Comparison of ENCODE assay signal across 31 cellular contexts in genomic region chr4:62324215-62324614, GRCh38.
A peak's percentile ranks its signal among the peaks of the same experiment; 100 is the strongest.
DNase-seq lines count a peak whose midpoint lies in the region; ATAC-seq and TF ChIP-seq lines count a peak whose summit lies in the region.
"Had no signal": no experiment of that assay in that cellular context is flagged by ENCODE, and none has a peak within 500 bp of the region (broad histone marks: within the 10 kb centered on the region; RNA-seq: fewer than 3 reads in every experiment).

No MANE protein-coding gene starts in this region.

- H3K36me3 ChIP-seq in PC-3 (ENCODE audit: low read depth, low read length), result no peaks in the 10 kb centered on the region
- H3K36me3 ChIP-seq: esophagus squamous epithelium, suprapubic skin, upper lobe of left lung had no signal

- peaks cover 17% of the 10 kb centered on the region for H3K4me1 ChIP-seq in PC-3 (ENCODE audit: insufficient read depth, low read length)
- H3K4me1 ChIP-seq: esophagus squamous epithelium, suprapubic skin, upper lobe of left lung had no signal

- H3K27ac ChIP-seq in PC-3 (ENCODE audit: low read length), result no peak overlapping the region
- H3K27ac ChIP-seq: esophagus squamous epithelium, PC-9, suprapubic skin, upper lobe of left lung had no signal

- H4K20me1 ChIP-seq in PC-3 (ENCODE audit: low read length), result no peaks in the 10 kb centered on the region

- no peaks in the 10 kb centered on the region for H3K9me3 ChIP-seq in PC-3 (ENCODE audit: low read length)
- H3K9me3 ChIP-seq: esophagus squamous epithelium, suprapubic skin, upper lobe of left lung had no signal

- no TSS peak for BruUV-seq in PC-3 (replicated peaks; lab: Mats Ljungman, UMichigan)

- CTCF ChIA-PET in PC-3 (lab: Charles Lee), result no interaction called here

- H3K4me2 ChIP-seq in PC-3 (ENCODE audit: low read length), result no peak overlapping the region
- H3K4me2 ChIP-seq: PC-9 had no signal

- H3K79me2 ChIP-seq in PC-3 (ENCODE audit: low read length), result no peaks in the 10 kb centered on the region

- no peak overlapping the region for H3K9ac ChIP-seq in PC-3 (ENCODE audit: low read length)

- DNase-seq in NCI-H226 (peak; percentile 10), PC-3 (peak; percentile 29), fibroblast of pulmonary artery (ENCODE audit: low read depth) (peak; percentile 55), pons (ENCODE audit: low spot score) (peak; percentile 3)
- DNase-seq in activated T-cell treated with anti-CD3 and anti-CD28 coated beads, Interleukin-2, amount 50 U/mL, for 48 hours, result no peak
- DNase-seq: activated CD4-positive, alpha-beta T cell treated with anti-CD3 and anti-CD28 coated beads, Interleukin-2, amount 50 U/mL, for 48 hours; activated CD8-positive, alpha-beta memory T cell treated with anti-CD3 and anti-CD28 coated beads, Interleukin-2, amount 50 U/mL, for 4 hours; activated naive CD4-positive, alpha-beta T cell treated with anti-CD3 and anti-CD28 coated beads, Interleukin-2, amount 10 ng/mL, durations not matched to agents 7 days and 5 days; amniotic stem cell; dermis blood vessel endothelial cell; DMS79; esophagus squamous epithelium; foreskin melanocyte; GDM1; Kasumi-1; kidney glomerular epithelial cell; NCI-H187; NCI-H2171; NCI-H524; PC-9; retina; small intestine; stimulated activated naive B cell treated with anti-CD40 and anti-IgM and Interleukin-4, amounts not matched to agents 10 μg/mL and 1 μg/mL and 100 μg/mL, for 72 hours; T-helper 2 cell; upper lobe of left lung had no signal

- no peak overlapping the region for H2AFZ ChIP-seq in PC-3 (ENCODE audit: low read length)
- H2AFZ ChIP-seq: PC-9 had no signal

- TF ChIP-seq CTCF in PC-3 (conservative IDR thresholded peaks at IDR 0.05; ENCODE audit: low read depth, low read length), result no peak
- TF ChIP-seq CTCF in fibroblast of pulmonary artery (IDR thresholded peaks at IDR 0.05; ENCODE audit: low read length, missing control alignments), result no peak

- intact Hi-C loops in PC-3 (cut with micrococcal nuclease), result no loop called here

- ATAC-seq in PC-3, result no peak
- ATAC-seq in GM18519 (IDR thresholded peaks at IDR 0.05; ENCODE audit: low FRiP score, unreplicated experiment), result no peak
- ATAC-seq in GM19467 (IDR thresholded peaks at IDR 0.05; ENCODE audit: unreplicated experiment), result no peak
- ATAC-seq: activated CD4-positive, CD25-positive, alpha-beta regulatory T cell treated with anti-CD3 and anti-CD28 coated beads, Interleukin-2, amount 50 U/mL, for 24 hours; activated T-helper 17 cell treated with anti-CD3 and anti-CD28 coated beads, Interleukin-2, amount 50 U/mL, for 72 hours; HCT116; stimulated activated naive B cell treated with anti-CD40 and anti-IgM and Interleukin-4, amounts not matched to agents 10 μg/mL and 1 μg/mL and 100 μg/mL, for 72 hours had no signal

- no peaks in the 10 kb centered on the region for H3K27me3 ChIP-seq in PC-3 (ENCODE audit: low read length)
- H3K27me3 ChIP-seq: esophagus squamous epithelium, suprapubic skin, upper lobe of left lung had no signal

- POLR2A ChIA-PET in PC-3 (lab: Charles Lee; ENCODE audit: unreplicated experiment), result no interaction called here

- peaks cover 8% of the 10 kb centered on the region for H3F3A ChIP-seq in PC-3 (ENCODE audit: low read length, unreplicated experiment)

- no peaks in the 10 kb centered on the region for H3K9me2 ChIP-seq in PC-3 (replicated peaks; ENCODE audit: low read length)

- H3K4me3 ChIP-seq in PC-3 (ENCODE audit: low read length), result no peak overlapping the region
- no peak overlapping the region for H3K4me3 ChIP-seq in fibroblast of pulmonary artery (replicated peaks; ENCODE audit: low read depth, low read length)
- H3K4me3 ChIP-seq: esophagus squamous epithelium, PC-9, suprapubic skin, upper lobe of left lung had no signal

Comparison
In these comparisons a context has a peak if more than half of its experiments do, and no peak if none do; other contexts are left out.
1. DNase-seq: peak in NCI-H226 (single experiment), PC-3 (single experiment), fibroblast of pulmonary artery (single experiment) and pons (single experiment); none in activated T-cell treated with anti-CD3 and anti-CD28 coated beads, Interleukin-2, amount 50 U/mL, for 48 hours (0 of 2).